Comparison of ENCODE assay signal across 8 cellular contexts in the genomic region with DNA sequence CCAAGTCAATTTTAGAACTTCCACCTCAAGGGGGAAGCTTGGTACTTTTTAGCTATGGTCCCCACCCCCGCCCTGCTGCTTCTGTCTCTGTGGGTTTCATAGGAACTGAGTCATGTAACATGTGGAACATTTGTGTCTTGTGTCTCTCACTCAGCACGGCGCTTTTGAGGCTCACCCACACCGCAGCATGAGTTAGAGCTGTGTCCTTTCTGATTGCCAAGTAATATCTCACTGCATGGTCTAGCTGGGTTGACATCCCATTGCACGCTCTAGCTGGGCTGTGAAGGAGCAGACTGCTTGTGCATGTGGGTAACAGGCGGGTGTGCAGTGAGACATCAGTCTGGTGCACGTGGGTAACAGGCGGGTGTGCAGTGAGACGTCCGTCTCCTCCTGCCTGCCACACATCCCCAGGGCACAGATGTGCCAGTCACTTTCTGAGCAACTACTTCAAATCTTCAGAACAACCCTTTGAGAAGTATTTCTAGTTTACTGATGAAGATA. TPM values are rescaled to one million over a fixed set of nuclear protein-coding genes. Genes with fewer than 3 reads are reported as not detected.
DNase-seq lines count a peak whose midpoint lies in the region; ATAC-seq and TF ChIP-seq lines count a peak whose summit lies in the region.

No MANE protein-coding gene starts in this region.

- no peak overlapping the region for H3K27ac ChIP-seq in right lobe of liver

- 62% methylated on average over 9 of the region's 10 CpGs for WGBS in right lobe of liver (ENCODE audit: insufficient coverage, low coverage, low lambda C conversion rate, missing lambda C conversion rate)

- no peak for TF ChIP-seq CTCF in right lobe of liver (IDR thresholded peaks at IDR 0.05)

- no peaks in the 10 kb centered on the region for H3K27me3 ChIP-seq in right lobe of liver

- H3K27ac Mint-ChIP-seq in stimulated activated effector memory CD8-positive, alpha-beta T cell treated with anti-CD3 and anti-CD28 coated beads, Interleukin-12 subunit alpha, Interleukin-12 subunit beta, amount 100 ng/mL, for 72 hours: peak overlapping the region; percentile 96

- no peak for TF ChIP-seq POLR2A in right lobe of liver (IDR thresholded peaks at IDR 0.05)

- H3K4me3 Mint-ChIP-seq in stimulated activated effector memory CD8-positive, alpha-beta T cell treated with anti-CD3 and anti-CD28 coated beads, Interleukin-12 subunit alpha, Interleukin-12 subunit beta, amount 100 ng/mL, for 72 hours: peak overlapping the region; percentile 76

- intact Hi-C loops in right lobe of liver (cut with DNase I): no loop called here
- intact Hi-C loops in posterior vena cava (cut with DNase I): no loop called here

- H3K9me3 ChIP-seq in right lobe of liver: no peaks in the 10 kb centered on the region

- peak; percentile 67 for DNase-seq in Kasumi-1 (lab: John Stamatoyannopoulos, UW)
- DNase-seq in activated T-cell treated with anti-CD3 and anti-CD28 coated beads, Interleukin-2, amount 50 U/mL, for 1 hour: peak; percentile 64
- no peak for DNase-seq in right lobe of liver
- DNase-seq in stimulated activated effector memory CD8-positive, alpha-beta T cell treated with anti-CD3 and anti-CD28 coated beads, Interleukin-12 subunit alpha, Interleukin-12 subunit beta, amount 100 ng/mL, for 72 hours (ENCODE audit: low spot score in 2 of 2): peak; percentile 60 to 90
- DNase-seq in posterior vena cava (ENCODE audit: low spot score): no peak
- DNase-seq in cerebellum (ENCODE audit: low spot score): no peak
- no peak for DNase-seq in DMS79 (lab: John Stamatoyannopoulos, UW)

- ATAC-seq in GM21381 (IDR thresholded peaks at IDR 0.05; ENCODE audit: unreplicated experiment): peak; percentile 68
- peak; percentile 8 to 46 (median 21) for ATAC-seq in right lobe of liver
- peak; percentile 97 for ATAC-seq in stimulated activated effector memory CD8-positive, alpha-beta T cell treated with anti-CD3 and anti-CD28 coated beads, Interleukin-12 subunit alpha, Interleukin-12 subunit beta, amount 100 ng/mL, for 72 hours

- H3K9me3 Mint-ChIP-seq in stimulated activated effector memory CD8-positive, alpha-beta T cell treated with anti-CD3 and anti-CD28 coated beads, Interleukin-12 subunit alpha, Interleukin-12 subunit beta, amount 100 ng/mL, for 72 hours: no peaks in the 10 kb centered on the region

- peaks cover 51% of the 10 kb centered on the region for H3K4me1 Mint-ChIP-seq in stimulated activated effector memory CD8-positive, alpha-beta T cell treated with anti-CD3 and anti-CD28 coated beads, Interleukin-12 subunit alpha, Interleukin-12 subunit beta, amount 100 ng/mL, for 72 hours

- peaks cover 14% of the 10 kb centered on the region for H3K36me3 Mint-ChIP-seq in stimulated activated effector memory CD8-positive, alpha-beta T cell treated with anti-CD3 and anti-CD28 coated beads, Interleukin-12 subunit alpha, Interleukin-12 subunit beta, amount 100 ng/mL, for 72 hours

- H3K4me1 ChIP-seq in right lobe of liver: peaks cover 0 to 10% (median 0%) of the 10 kb centered on the region in 4 donors

- no peak overlapping the region for H3K4me3 ChIP-seq in right lobe of liver

- peaks cover 0 to 7% (median 0%) of the 10 kb centered on the region in 4 donors for H3K36me3 ChIP-seq in right lobe of liver

RNA-seq across cellular contexts. Expression of a gene that starts 26.4 kb away (rescaled TPM):
- total RNA-seq in right lobe of liver: 10 to 100 TPM in 5 of 6 experiments, 1 to 10 TPM in 1; 7.0 to 16.3 (median 12.4) TPM
- total RNA-seq in posterior vena cava: 10 to 100 TPM; 13.6 to 17.7 TPM
- 22.0 TPM for total RNA-seq in cerebellum

RNA-seq across cellular contexts. Expression of a gene that starts 40.6 kb away (rescaled TPM):
- total RNA-seq in right lobe of liver (10 to 100 TPM; 26.5 to 59.6 (median 30.2) TPM), posterior vena cava (not detected), cerebellum (not detected)

RNA-seq across cellular contexts. Expression of a gene that starts 55.5 kb away (rescaled TPM):
- 10 to 100 TPM; 11.2 to 20.7 (median 18.8) TPM for total RNA-seq in right lobe of liver
- total RNA-seq in posterior vena cava: 10 to 100 TPM; 14.7 to 20.9 TPM
- total RNA-seq in cerebellum: 39.1 TPM

Comparison
In these comparisons a context has a peak if more than half of its experiments do, and no peak if none do; other contexts are left out.
1. ATAC-seq: peak in every context shown above with its lines; median percentile 97 in stimulated activated effector memory CD8-positive, alpha-beta T cell treated with anti-CD3 and anti-CD28 coated beads, Interleukin-12 subunit alpha, Interleukin-12 subunit beta, amount 100 ng/mL, for 72 hours; 68 in GM21381; 21 in right lobe of liver.
2. DNase-seq: peak in Kasumi-1 (2 of 2), activated T-cell treated with anti-CD3 and anti-CD28 coated beads, Interleukin-2, amount 50 U/mL, for 1 hour (single experiment) and stimulated activated effector memory CD8-positive, alpha-beta T cell treated with anti-CD3 and anti-CD28 coated beads, Interleukin-12 subunit alpha, Interleukin-12 subunit beta, amount 100 ng/mL, for 72 hours (2 of 2); none in right lobe of liver (0 of 3), posterior vena cava (single experiment), cerebellum (single experiment) and DMS79 (single experiment).
3. RNA of a gene that starts 40.6 kb away (total RNA-seq): 26.5 to 59.6 TPM in right lobe of liver; not detected in posterior vena cava and not detected in cerebellum (single experiment); every median in the first group is over 10 times any median in the second.